24 cellular contexts compared by ENCODE assay signal in genomic region chr18:56165601-56166355, GRCh38.
"Had no signal": no experiment of that assay in that cellular context is flagged by ENCODE, and none has a peak within 500 bp of the region (broad histone marks: within the 10 kb centered on the region; RNA-seq: fewer than 3 reads in every experiment).

No MANE protein-coding gene starts in this region.

- H3K27ac Mint-ChIP-seq: activated B cell treated with CpG ODN at 0.5 μM for 24 hours; activated CD4-positive, alpha-beta T cell treated with anti-CD3 and anti-CD28 coated beads, Interleukin-2, amount 10 ng/mL, durations not matched to agents 24 days and 14 days; activated naive CD8-positive, alpha-beta T cell treated with anti-CD3 and anti-CD28 coated beads, Interleukin-2, amount 10 ng/mL, durations not matched to agents 7 days and 5 days; activated T-helper 2 cell treated with anti-CD3 and anti-CD28 coated beads, Interferon-gamma antibody, Interleukin-2, Interleukin-4, amounts not matched to agents 10 μg/mL and 5 μg/mL and 100 μg/mL, durations not matched to agents 14 hours and 24 hours and 36 hours; T-helper 17 cell had no signal

- H3K36me3 ChIP-seq: adrenal gland, MG63 had no signal

- H3K4me3 ChIP-seq: adrenal gland, MG63 had no signal

- H3K27ac ChIP-seq: KMS-11 had no signal

- H3K9me3 Mint-ChIP-seq: activated naive CD8-positive, alpha-beta T cell treated with anti-CD3 and anti-CD28 coated beads, Interleukin-2, amount 10 ng/mL, durations not matched to agents 7 days and 5 days had no signal

- H3K4me1 Mint-ChIP-seq: activated B cell treated with CpG ODN at 0.5 μM for 24 hours; activated CD4-positive, alpha-beta T cell treated with anti-CD3 and anti-CD28 coated beads, Interleukin-2, amount 10 ng/mL, durations not matched to agents 24 days and 14 days; activated naive CD8-positive, alpha-beta T cell treated with anti-CD3 and anti-CD28 coated beads, Interleukin-2, amount 10 ng/mL, durations not matched to agents 7 days and 5 days; T-helper 17 cell had no signal

- DNase-seq: activated B cell treated with CpG ODN at 0.5 μM for 24 hours; activated CD4-positive, alpha-beta T cell treated with anti-CD3 and anti-CD28 coated beads for 1 hour; activated CD4-positive, alpha-beta T cell treated with anti-CD3 and anti-CD28 coated beads, Interleukin-2, amount 10 ng/mL, durations not matched to agents 24 days and 14 days; activated CD4-positive, alpha-beta T cell treated with anti-CD3 and anti-CD28 coated beads, Interleukin-2, amount 50 U/mL, for 48 hours; activated naive CD4-positive, alpha-beta T cell treated with anti-CD3 and anti-CD28 coated beads, Interleukin-2, amount 50 U/mL, for 16 hours; activated naive CD8-positive, alpha-beta T cell treated with anti-CD3 and anti-CD28 coated beads, Interleukin-2, amount 10 ng/mL, durations not matched to agents 7 days and 5 days; activated T-cell treated with anti-CD3 and anti-CD28 coated beads, Interleukin-2, amount 50 U/mL, for 48 hours; adrenal gland; anterior cingulate cortex; central memory CD4-positive, alpha-beta T cell; MG63; NCI-H1048; NCI-H146; NCI-H187 treated with DMSO at 0.1 percent for 48 hours; NCI-H2081 treated with DMSO at 0.1 percent for 48 hours; NCI-H2171; NCI-H2227 treated with DMSO at 0.1 percent for 48 hours; NCI-H446 treated with DMSO at 0.1 percent for 48 hours; PC-3; SHP77 treated with DMSO at 0.1 percent for 48 hours; T-helper 17 cell; T-helper 9 cell had no signal

- H3K27me3 Mint-ChIP-seq: activated B cell treated with CpG ODN at 0.5 μM for 24 hours; activated CD4-positive, alpha-beta T cell treated with anti-CD3 and anti-CD28 coated beads, Interleukin-2, amount 10 ng/mL, durations not matched to agents 24 days and 14 days; activated naive CD8-positive, alpha-beta T cell treated with anti-CD3 and anti-CD28 coated beads, Interleukin-2, amount 10 ng/mL, durations not matched to agents 7 days and 5 days; T-helper 17 cell had no signal

- H3K4me3 Mint-ChIP-seq: activated B cell treated with CpG ODN at 0.5 μM for 24 hours; activated CD4-positive, alpha-beta T cell treated with anti-CD3 and anti-CD28 coated beads, Interleukin-2, amount 10 ng/mL, durations not matched to agents 24 days and 14 days; activated naive CD8-positive, alpha-beta T cell treated with anti-CD3 and anti-CD28 coated beads, Interleukin-2, amount 10 ng/mL, durations not matched to agents 7 days and 5 days; T-helper 17 cell had no signal

- H3K27me3 ChIP-seq: adrenal gland, MG63 had no signal

- ATAC-seq: PC-3, T-helper 17 cell had no signal

- H3K9me3 ChIP-seq: adrenal gland, MG63 had no signal

- H3K36me3 Mint-ChIP-seq: activated naive CD8-positive, alpha-beta T cell treated with anti-CD3 and anti-CD28 coated beads, Interleukin-2, amount 10 ng/mL, durations not matched to agents 7 days and 5 days had no signal
